Comparison of ENCODE assay signal across 14 cellular contexts in the genomic region with DNA sequence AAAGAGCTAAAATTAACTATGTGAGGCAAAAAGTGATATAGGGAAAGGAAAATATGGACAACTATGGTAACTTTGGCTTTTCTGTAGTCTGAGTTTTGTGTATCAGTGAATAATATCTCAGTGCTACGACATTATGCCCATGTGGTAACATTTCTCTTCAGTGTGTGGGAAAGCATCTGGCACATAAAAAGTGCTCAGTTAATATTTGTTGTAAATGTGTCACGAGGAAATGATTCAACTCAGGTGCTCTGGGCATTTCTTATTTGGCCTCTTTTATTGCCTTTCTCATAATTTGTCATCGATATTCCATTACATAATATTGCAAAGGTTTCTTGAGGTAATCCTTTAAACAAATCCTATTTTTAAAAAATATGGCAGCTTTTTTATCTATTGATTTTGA.
"Had no signal": no experiment of that assay in that cellular context is flagged by ENCODE, and none has a peak within 500 bp of the region (broad histone marks: within the 10 kb centered on the region; RNA-seq: fewer than 3 reads in every experiment).

No MANE protein-coding gene starts in this region.

- H3K4me1 Mint-ChIP-seq: nephron had no signal

- H3K9me3 ChIP-seq: upper lobe of right lung had no signal

- H3K36me3 ChIP-seq: upper lobe of right lung had no signal

- H3K27ac ChIP-seq: hepatocyte, upper lobe of right lung had no signal

- H3K27ac Mint-ChIP-seq: stimulated activated naive CD8-positive, alpha-beta T cell treated with anti-CD3 and anti-CD28 coated beads, Interleukin-15, Interleukin-2, amounts not matched to agents 100 ng/mL and 50 ng/mL, for 24 hours had no signal

- H3K4me2 ChIP-seq: hepatocyte had no signal

- H3K79me2 ChIP-seq: hepatocyte had no signal

- H3K4me3 Mint-ChIP-seq: activated CD8-positive, alpha-beta T cell treated with anti-CD3 and anti-CD28 coated beads for 36 hours; nephron; stimulated activated naive CD8-positive, alpha-beta T cell treated with anti-CD3 and anti-CD28 coated beads, Interleukin-15, Interleukin-2, amounts not matched to agents 100 ng/mL and 50 ng/mL, for 24 hours had no signal

- DNase-seq: activated CD8-positive, alpha-beta memory T cell treated with anti-CD3 and anti-CD28 coated beads, Interleukin-2, amount 50 U/mL, for 48 hours; activated CD8-positive, alpha-beta T cell treated with anti-CD3 and anti-CD28 coated beads for 36 hours; activated naive CD4-positive, alpha-beta T cell; central memory CD4-positive, alpha-beta T cell; cortex of kidney; effector memory CD4-positive, alpha-beta T cell; left cardiac atrium; stimulated activated CD4-positive, alpha-beta T cell treated with anti-CD3 and anti-CD28 coated beads, Interleukin-2, amount 100 ng/mL, for 48 hours; SW 1271; T1000; upper lobe of right lung had no signal

- H2AFZ ChIP-seq: hepatocyte had no signal

- H3K27me3 Mint-ChIP-seq: activated CD8-positive, alpha-beta T cell treated with anti-CD3 and anti-CD28 coated beads for 36 hours; stimulated activated naive CD8-positive, alpha-beta T cell treated with anti-CD3 and anti-CD28 coated beads, Interleukin-15, Interleukin-2, amounts not matched to agents 100 ng/mL and 50 ng/mL, for 24 hours had no signal

- H3K27me3 ChIP-seq: hepatocyte, upper lobe of right lung had no signal

- H3K4me1 ChIP-seq: upper lobe of right lung had no signal

- H3K9me3 Mint-ChIP-seq: activated CD8-positive, alpha-beta T cell treated with anti-CD3 and anti-CD28 coated beads for 36 hours; nephron; stimulated activated naive CD8-positive, alpha-beta T cell treated with anti-CD3 and anti-CD28 coated beads, Interleukin-15, Interleukin-2, amounts not matched to agents 100 ng/mL and 50 ng/mL, for 24 hours had no signal

- H3K4me3 ChIP-seq: hepatocyte, upper lobe of right lung had no signal
